Comparison of ENCODE assay signal across 13 cellular contexts in genomic region chr6:35080821-35081425, GRCh38.
DNase-seq lines count a peak whose midpoint lies in the region; ATAC-seq, FAIRE-seq and TF ChIP-seq lines count a peak whose summit lies in the region.
"Had no signal": no experiment of that assay in that cellular context is flagged by ENCODE, and none has a peak within 500 bp of the region (broad histone marks: within the 10 kb centered on the region; RNA-seq: fewer than 3 reads in every experiment).

No MANE protein-coding gene starts in this region.

- no peak overlapping the region for H3K4me3 Mint-ChIP-seq in H9
- H3K4me3 Mint-ChIP-seq in activated T-cell treated with anti-CD3 and anti-CD28 coated beads, Interleukin-2, amount 50 U/mL, for 4 hours = no peak overlapping the region
- H3K4me3 Mint-ChIP-seq: activated T-cell treated with anti-CD3 and anti-CD28 coated beads, Interleukin-2, amount 50 U/mL, for 72 hours had no signal

- FAIRE-seq in keratinocyte (lab: Jason Lieb, UNC) = peak; percentile 88

- dilution Hi-C loops in keratinocyte (cut with MboI; ENCODE audit: extremely low pct_ligation_motif_present, low sequenced_read_pairs) = no loop called here

- H3K4me1 Mint-ChIP-seq in H9 = peaks cover 18 to 23% of the 10 kb centered on the region in 2 experiments
- H3K4me1 Mint-ChIP-seq in activated T-cell treated with anti-CD3 and anti-CD28 coated beads, Interleukin-2, amount 50 U/mL, for 4 hours (ENCODE audit: low read depth) = no peaks in the 10 kb centered on the region

- no peak overlapping the region for H2AK5ac ChIP-seq in H9 (ENCODE audit: insufficient read length, low read length)

- H2BK5ac ChIP-seq in H9 (ENCODE audit: insufficient read length, low read length) = no peak overlapping the region

- H3K4me1 ChIP-seq in H9 (ENCODE audit: insufficient read depth, low read length) (no peaks in the 10 kb centered on the region), keratinocyte (ENCODE audit: control insufficient read depth, extremely low read depth, insufficient read depth, low read length) (peaks cover 61% of the 10 kb centered on the region)
- H3K4me1 ChIP-seq: BE2C had no signal

- H3K9ac ChIP-seq in H9 (ENCODE audit: extremely low read depth, insufficient read length, low read length) = no peak overlapping the region
- peak overlapping the region; percentile 63 for H3K9ac ChIP-seq in keratinocyte (ENCODE audit: control insufficient read depth, extremely low read depth, insufficient read depth, low read length)

- no peak overlapping the region for H4K91ac ChIP-seq in H9 (ENCODE audit: insufficient read length, low read depth, low read length)

- H4K8ac ChIP-seq in H9 (replicated peaks; ENCODE audit: insufficient read length, low read depth, low read length) = no peak overlapping the region

- no peak overlapping the region for H4K5ac ChIP-seq in H9 (ENCODE audit: insufficient read length, low read depth, low read length)

- H4K20me1 ChIP-seq in H9 (ENCODE audit: control insufficient read depth, insufficient read depth, insufficient read length) = no peaks in the 10 kb centered on the region
- no peaks in the 10 kb centered on the region for H4K20me1 ChIP-seq in keratinocyte (ENCODE audit: control insufficient read depth, extremely low read depth, insufficient read depth, low read length)

- peaks cover 2% of the 10 kb centered on the region for H3K9me1 ChIP-seq in keratinocyte (ENCODE audit: control insufficient read depth, extremely low read depth, insufficient read depth, low read length)

- no peak for DNase-seq in H9
- DNase-seq in keratinocyte (ENCODE audit: low read depth, low spot score) = peak; percentile 74
- DNase-seq in sciatic nerve (ENCODE audit: low spot score) = peak; percentile 56
- no peak for DNase-seq in stimulated activated CD4-positive, alpha-beta T cell treated with anti-CD3 and anti-CD28 coated beads, Interleukin-2, amount 100 ng/mL, for 24 hours
- no peak for DNase-seq in KBM-7
- no peak for DNase-seq in activated T-cell treated with anti-CD3 and anti-CD28 coated beads, Interleukin-2, amount 50 U/mL, for 4 hours
- no peak for DNase-seq in C1 segment of cervical spinal cord (lab: John Stamatoyannopoulos, UW)
- DNase-seq: activated T-cell treated with anti-CD3 and anti-CD28 coated beads, Interleukin-2, amount 50 U/mL, for 72 hours; BE2C; NCI-H2171; stimulated activated CD4-positive, alpha-beta T cell treated with anti-CD3 and anti-CD28 coated beads, Interleukin-4, amount 100 ng/mL, for 4 hours; stimulated activated naive CD4-positive, alpha-beta T cell treated with Interleukin-2 at 50 U/mL for 16 hours had no signal

- H2AFZ ChIP-seq in H9 (ENCODE audit: low read length) = no peak overlapping the region
- H2AFZ ChIP-seq in keratinocyte (ENCODE audit: control insufficient read depth, low read length) = peak overlapping the region; percentile 74

- H3K36me3 Mint-ChIP-seq in H9 (ENCODE audit: insufficient read depth in 1 of 3, low read depth in 3 of 3) = peaks cover 11 to 48% (median 48%) of the 10 kb centered on the region in 3 experiments
- H3K36me3 Mint-ChIP-seq in activated T-cell treated with anti-CD3 and anti-CD28 coated beads, Interleukin-2, amount 50 U/mL, for 4 hours (ENCODE audit: insufficient read depth) = peaks cover 20% of the 10 kb centered on the region

- ATAC-seq in sciatic nerve = peak; percentile 31
- no peak for ATAC-seq in activated T-cell treated with anti-CD3 and anti-CD28 coated beads, Interleukin-2, amount 50 U/mL, for 4 hours
- ATAC-seq: activated T-cell treated with anti-CD3 and anti-CD28 coated beads, Interleukin-2, amount 50 U/mL, for 72 hours had no signal

- peaks cover 8 to 11% of the 10 kb centered on the region in 2 experiments for H3K36me3 ChIP-seq in keratinocyte (ENCODE audit: control insufficient read depth in 2 of 2, extremely low read depth in 1 of 2, insufficient read depth in 2 of 2, low read length in 2 of 2)

- no peak overlapping the region for H3T11ph ChIP-seq in H9 (ENCODE audit: low read length)

- no peaks in the 10 kb centered on the region; a peak in 1 of 5 replicates for H3K9me3 Mint-ChIP-seq in H9
- H3K9me3 Mint-ChIP-seq in activated T-cell treated with anti-CD3 and anti-CD28 coated beads, Interleukin-2, amount 50 U/mL, for 4 hours = no peaks in the 10 kb centered on the region
- H3K9me3 Mint-ChIP-seq: activated T-cell treated with anti-CD3 and anti-CD28 coated beads, Interleukin-2, amount 50 U/mL, for 72 hours had no signal

- TF ChIP-seq CTCF in H9 (conservative IDR thresholded peaks at IDR 0.05) (no peak), keratinocyte (optimal IDR thresholded peaks at IDR 0.05 in 1 of 3, IDR thresholded peaks at IDR 0.05 in 1 of 3, conservative IDR thresholded peaks at IDR 0.05 in 1 of 3; ENCODE audit: extremely low read depth in 1 of 3, insufficient read depth in 2 of 3, low read length in 3 of 3) (peak in 2 of 3 experiments; percentile 45 to 51)

- H3K18ac ChIP-seq in H9 (ENCODE audit: insufficient read length, low read depth, low read length) = no peak overlapping the region

- no peak overlapping the region for H3K14ac ChIP-seq in H9 (ENCODE audit: insufficient read depth, low read length)

- H3K23ac ChIP-seq in H9 (ENCODE audit: insufficient read length, low read depth, low read length) = no peak overlapping the region

- H2BK12ac ChIP-seq in H9 (ENCODE audit: insufficient read length, low read depth, low read length) = no peak overlapping the region

- H3K56ac ChIP-seq in H9 (ENCODE audit: insufficient read length, low read depth, low read length) = no peak overlapping the region

- no peak overlapping the region for H2BK20ac ChIP-seq in H9 (ENCODE audit: low read depth, low read length, poor library complexity, severe bottlenecking)

- H3K27me3 ChIP-seq in H9 (ENCODE audit: insufficient read depth, low read length) (no peaks in the 10 kb centered on the region), keratinocyte (ENCODE audit: control insufficient read depth, extremely low read depth, insufficient read depth, low read length) (no peaks in the 10 kb centered on the region)
- H3K27me3 ChIP-seq: BE2C had no signal

- no peak overlapping the region for H3K4ac ChIP-seq in H9 (ENCODE audit: low read depth, low read length)

- no peaks in the 10 kb centered on the region for H3K27me3 Mint-ChIP-seq in H9 (ENCODE audit: low read depth)
- no peaks in the 10 kb centered on the region for H3K27me3 Mint-ChIP-seq in activated T-cell treated with anti-CD3 and anti-CD28 coated beads, Interleukin-2, amount 50 U/mL, for 4 hours (ENCODE audit: low read depth)

- peak overlapping the region; percentile 84 to 95 (median 94); a peak in 4 of 7 replicates for H3K27ac Mint-ChIP-seq in H9
- H3K27ac Mint-ChIP-seq: activated T-cell treated with anti-CD3 and anti-CD28 coated beads, Interleukin-2, amount 50 U/mL, for 72 hours had no signal

- no peak overlapping the region for H2BK15ac ChIP-seq in H9 (ENCODE audit: low read depth, low read length)

- no CpG with 5 or more reads among the region's 21 CpGs for WGBS in H9 (ENCODE audit: extremely low coverage, insufficient read length, low lambda C conversion rate)

- intact Hi-C loops in sciatic nerve (cut with DNase I) = no loop called here

- no peaks in the 10 kb centered on the region for H3K23me2 ChIP-seq in H9 (ENCODE audit: insufficient read length, low read depth, low read length, poor library complexity, severe bottlenecking)

- no peak overlapping the region for H3K27ac ChIP-seq in H9 (ENCODE audit: insufficient read length, low read depth, low read length)
- H3K27ac ChIP-seq in angular gyrus (ENCODE audit: low read depth, low read length) = peak overlapping the region; percentile 8
- H3K27ac ChIP-seq in keratinocyte (ENCODE audit: control insufficient read depth, insufficient read depth, low read length) = peak overlapping the region; percentile 85

- H3K79me2 ChIP-seq in H9 (ENCODE audit: insufficient read depth, low read length) = no peaks in the 10 kb centered on the region
- H3K79me2 ChIP-seq in keratinocyte (ENCODE audit: control insufficient read depth, insufficient read depth, low read length) = no peaks in the 10 kb centered on the region

- no peak overlapping the region for H3K4me2 ChIP-seq in H9 (ENCODE audit: insufficient read depth, insufficient read length, low read length)
- peak overlapping the region; percentile 79 for H3K4me2 ChIP-seq in keratinocyte (ENCODE audit: control insufficient read depth, extremely low read depth, insufficient read depth, low read depth, low read length)

- H3K4me3 ChIP-seq in keratinocyte (ENCODE audit: control insufficient read depth in 2 of 3, extremely low read depth in 1 of 3, insufficient read depth in 2 of 3, low read depth in 1 of 3, low read length in 3 of 3) = peak overlapping the region in 2 of 3 experiments; percentile 47 to 61

- no peak overlapping the region for H2BK120ac ChIP-seq in H9 (ENCODE audit: low read depth, low read length, poor library complexity, severe bottlenecking)

- no peaks in the 10 kb centered on the region for H3K9me3 ChIP-seq in H9 (ENCODE audit: control insufficient read depth, low read depth, low read length)
- no peaks in the 10 kb centered on the region for H3K9me3 ChIP-seq in keratinocyte (ENCODE audit: control insufficient read depth, low read depth, low read length)
- H3K9me3 ChIP-seq: BE2C had no signal

- in situ Hi-C loops in KBM-7 (cut with MboI; ENCODE audit: low pct_unique_long_range_greater_than_20kb, low sequenced_read_pairs) = no loop called here

- no peaks in the 10 kb centered on the region for H3K79me1 ChIP-seq in H9 (ENCODE audit: insufficient read depth, low read depth, low read length, poor library complexity, severe bottlenecking)

Comparison
In these comparisons a context has a peak if more than half of its experiments do, and no peak if none do; other contexts are left out.
1. DNase-seq: peak in keratinocyte (single experiment) and sciatic nerve (single experiment); none in H9 (single experiment), stimulated activated CD4-positive, alpha-beta T cell treated with anti-CD3 and anti-CD28 coated beads, Interleukin-2, amount 100 ng/mL, for 24 hours (0 of 2), KBM-7 (single experiment), activated T-cell treated with anti-CD3 and anti-CD28 coated beads, Interleukin-2, amount 50 U/mL, for 4 hours (single experiment) and C1 segment of cervical spinal cord (0 of 14).